10 cellular contexts compared by ENCODE assay signal in the genomic region with DNA sequence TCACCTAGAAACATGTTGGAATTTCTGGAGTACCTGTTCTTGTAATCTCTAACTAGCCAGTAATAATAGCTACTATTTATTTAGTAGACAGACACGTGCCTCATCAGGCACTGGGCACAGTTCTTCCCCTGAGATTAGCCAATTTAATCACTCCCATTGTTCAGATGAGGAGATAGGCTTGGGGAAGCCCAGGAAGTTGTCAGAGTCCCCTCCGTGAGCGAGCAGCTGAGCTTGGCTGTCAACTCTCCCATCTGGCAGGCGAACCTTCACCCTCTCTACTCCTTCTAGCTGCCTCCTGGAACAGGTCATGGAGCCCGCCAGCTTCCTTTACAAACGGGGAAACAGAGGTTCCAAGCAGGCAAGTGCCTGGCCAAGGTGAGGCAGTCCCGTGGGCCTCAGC. TPM values are rescaled to one million over a fixed set of nuclear protein-coding genes. Genes with fewer than 3 reads are reported as not detected.
"Had no signal": no experiment of that assay in that cellular context is flagged by ENCODE, and none has a peak within 500 bp of the region (broad histone marks: within the 10 kb centered on the region; RNA-seq: fewer than 3 reads in every experiment).

No MANE protein-coding gene starts in this region.

- H3K36me3 ChIP-seq: left ventricle myocardium inferior, thoracic aorta had no signal

- H3K27ac ChIP-seq: left ventricle myocardium inferior, thoracic aorta had no signal

- ATAC-seq: stimulated activated naive CD8-positive, alpha-beta T cell treated with anti-CD3 and anti-CD28 coated beads, Interleukin-15, amount 100 ng/mL, for 72 hours had no signal

- DNase-seq: activated naive CD4-positive, alpha-beta T cell treated with anti-CD3 and anti-CD28 coated beads, Interleukin-2, amount 10 ng/mL, durations not matched to agents 7 days and 5 days; erythroblast; immature natural killer cell; left ventricle myocardium inferior; mesenchymal stem cell; nephron progenitor cell; stimulated activated CD4-positive, alpha-beta T cell treated with anti-CD3 and anti-CD28 coated beads, Interleukin-4, amount 100 ng/mL, for 4 hours; stimulated activated naive CD8-positive, alpha-beta T cell treated with anti-CD3 and anti-CD28 coated beads, Interleukin-15, amount 100 ng/mL, for 72 hours; T-helper 1 cell had no signal

- H3K9me3 ChIP-seq: left ventricle myocardium inferior, thoracic aorta had no signal

- H3K4me3 ChIP-seq: left ventricle myocardium inferior, thoracic aorta had no signal

RNA-seq across cellular contexts. Expression of a gene that starts 31.1 kb away (rescaled TPM):
- polyA plus RNA-seq: immature natural killer cell had no signal
